ENCODE assay signal across 16 cellular contexts in the genomic region with DNA sequence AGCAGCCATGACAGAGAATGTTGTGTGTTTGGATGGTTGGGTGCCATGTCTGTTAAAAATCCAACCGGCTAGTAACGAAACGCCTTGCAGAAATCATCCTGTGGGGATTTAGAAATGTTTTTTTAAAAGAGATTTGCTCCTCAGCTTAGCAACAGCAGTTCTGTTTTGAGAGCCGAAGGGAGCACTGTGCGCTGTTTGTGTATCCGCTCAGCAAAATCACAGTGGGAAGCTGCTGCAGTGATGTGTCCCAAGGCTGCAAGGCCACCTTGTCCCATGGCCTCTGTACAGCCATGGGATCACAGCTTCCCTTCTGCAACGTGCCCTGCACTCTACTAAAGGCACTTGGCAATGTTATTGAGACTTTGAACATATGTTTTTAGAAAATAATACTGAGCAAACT. TPM values are rescaled to one million over a fixed set of nuclear protein-coding genes. Genes with fewer than 3 reads are reported as not detected.
DNase-seq lines count a peak whose midpoint lies in the region; ATAC-seq, FAIRE-seq and TF ChIP-seq lines count a peak whose summit lies in the region.
"Had no signal": no experiment of that assay in that cellular context is flagged by ENCODE, and none has a peak within 500 bp of the region (broad histone marks: within the 10 kb centered on the region; RNA-seq: fewer than 3 reads in every experiment).

No MANE protein-coding gene starts in this region.

- TF ChIP-seq CTCF in HEK293 (tag by site-specific recombination; IDR thresholded peaks at IDR 0.05), result no peak
- no peak for TF ChIP-seq CTCF in chondrocyte (IDR thresholded peaks at IDR 0.05)
- TF ChIP-seq CTCF in keratinocyte (optimal IDR thresholded peaks at IDR 0.05 in 1 of 3, IDR thresholded peaks at IDR 0.05 in 1 of 3, conservative IDR thresholded peaks at IDR 0.05 in 1 of 3; ENCODE audit: extremely low read depth in 1 of 3, insufficient read depth in 2 of 3, low read length in 3 of 3), result no peak
- TF ChIP-seq CTCF in D721Med (IDR thresholded peaks at IDR 0.05; ENCODE audit: insufficient read depth, missing control alignments), result no peak

- POLR2A ChIA-PET in HEK293 (lab: Yijun Ruan, JAX), result interaction anchor here (0.7 kb wide), 1 partner anchor 28 kb away, joined by 4 read pairs; no protein-coding TSS in a partner anchor

- no peak for FAIRE-seq in keratinocyte (lab: Jason Lieb, UNC)
- FAIRE-seq in D721Med (lab: Jason Lieb, UNC), result no peak

- no peaks in the 10 kb centered on the region for H3K36me3 Mint-ChIP-seq in chondrocyte (ENCODE audit: low read depth)

- no peaks in the 10 kb centered on the region for H3K27me3 Mint-ChIP-seq in chondrocyte (ENCODE audit: low read depth)

- H3K9me3 ChIP-seq in HEK293 (ENCODE audit: control insufficient read depth, insufficient read depth, low read depth, low read length) (no peaks in the 10 kb centered on the region), keratinocyte (ENCODE audit: control insufficient read depth, low read depth, low read length) (no peaks in the 10 kb centered on the region), skeletal muscle tissue (ENCODE audit: control insufficient read depth in 3 of 3, low read length in 3 of 3) (no peaks in the 10 kb centered on the region)
- H3K9me3 ChIP-seq: upper lobe of left lung had no signal

- H3K27ac Mint-ChIP-seq in chondrocyte (ENCODE audit: unreplicated experiment), result peak overlapping the region; percentile 97
- H3K27ac Mint-ChIP-seq: activated CD4-positive, alpha-beta T cell treated with anti-CD3 and anti-CD28 coated beads, Interleukin-2, amount 10 ng/mL, durations not matched to agents 24 days and 14 days; activated T-helper 2 cell treated with anti-CD3 and anti-CD28 coated beads, Interferon-gamma antibody, Interleukin-2, Interleukin-4, amounts not matched to agents 10 μg/mL and 5 μg/mL and 100 μg/mL, durations not matched to agents 14 hours and 24 hours and 36 hours had no signal

- peaks cover 3% of the 10 kb centered on the region for H3K9me1 ChIP-seq in keratinocyte (ENCODE audit: control insufficient read depth, extremely low read depth, insufficient read depth, low read length)

- H3K36me3 ChIP-seq in HEK293 (ENCODE audit: control insufficient read depth in 2 of 2, insufficient read depth in 1 of 2, low read length in 2 of 2) (no peaks in the 10 kb centered on the region), keratinocyte (ENCODE audit: control insufficient read depth in 2 of 2, extremely low read depth in 1 of 2, insufficient read depth in 2 of 2, low read length in 2 of 2) (no peaks in the 10 kb centered on the region), skeletal muscle tissue (ENCODE audit: control insufficient read depth in 3 of 3, insufficient read depth in 3 of 3, low read length in 3 of 3) (no peaks in the 10 kb centered on the region)
- H3K36me3 ChIP-seq: upper lobe of left lung had no signal

- H3K4me1 ChIP-seq in HEK293 (ENCODE audit: control insufficient read depth, insufficient read depth, low read length) (peaks cover 75% of the 10 kb centered on the region), keratinocyte (ENCODE audit: control insufficient read depth, extremely low read depth, insufficient read depth, low read length) (peaks cover 97% of the 10 kb centered on the region), skeletal muscle tissue (ENCODE audit: control insufficient read depth in 3 of 3, insufficient read depth in 3 of 3, low read length in 3 of 3) (peaks cover 37 to 48% (median 42%) of the 10 kb centered on the region in 3 donors)

- no peaks in the 10 kb centered on the region for H4K20me1 ChIP-seq in keratinocyte (ENCODE audit: control insufficient read depth, extremely low read depth, insufficient read depth, low read length)

- peak overlapping the region; percentile 65 for H3K9ac ChIP-seq in keratinocyte (ENCODE audit: control insufficient read depth, extremely low read depth, insufficient read depth, low read length)
- peak overlapping the region in 1 of 3 donors; percentile 25 for H3K9ac ChIP-seq in skeletal muscle tissue (ENCODE audit: low read depth in 1 of 3, low read length in 3 of 3)

- H3K27ac ChIP-seq in HEK293 (ENCODE audit: extremely low read depth, low read depth, low read length) (peak overlapping the region; percentile 19; the same call in 1 of the 2 replicates), keratinocyte (ENCODE audit: control insufficient read depth, insufficient read depth, low read length) (peak overlapping the region; percentile 92), skeletal muscle tissue (ENCODE audit: low read depth, low read length) (peak overlapping the region; percentile 41)

- H3K4me1 Mint-ChIP-seq in chondrocyte (ENCODE audit: low read depth), result peaks cover 95% of the 10 kb centered on the region
- H3K4me1 Mint-ChIP-seq: activated CD4-positive, alpha-beta T cell treated with anti-CD3 and anti-CD28 coated beads, Interleukin-2, amount 10 ng/mL, durations not matched to agents 24 days and 14 days had no signal

- H3K4me3 ChIP-seq in HEK293 (ENCODE audit: low read depth, low read length) (no peak overlapping the region), keratinocyte (ENCODE audit: control insufficient read depth in 2 of 3, extremely low read depth in 1 of 3, insufficient read depth in 2 of 3, low read depth in 1 of 3, low read length in 3 of 3) (peak overlapping the region in 1 of 3 experiments; percentile 3), skeletal muscle tissue (ENCODE audit: low read length in 3 of 3) (peak overlapping the region in 1 of 3 donors; percentile 35)
- H3K4me3 ChIP-seq: lung, upper lobe of left lung had no signal

- ATAC-seq in GM21390 (IDR thresholded peaks at IDR 0.05; ENCODE audit: unreplicated experiment) (no peak), HG02938 (IDR thresholded peaks at IDR 0.05; ENCODE audit: unreplicated experiment) (no peak)

- no peak for DNase-seq in chondrocyte (ENCODE audit: low spot score)
- no peak for DNase-seq in keratinocyte (ENCODE audit: low read depth, low spot score)
- DNase-seq in D721Med (ENCODE audit: insufficient read length, low spot score), result no peak
- no peak for DNase-seq in AG08396 (ENCODE audit: low spot score)
- DNase-seq: activated CD4-positive, alpha-beta T cell treated with anti-CD3 and anti-CD28 coated beads, Interleukin-2, amount 10 ng/mL, durations not matched to agents 24 days and 14 days; cerebellar nuclear complex; foreskin melanocyte; NCI-H1436; NCI-H774; upper lobe of left lung had no signal

- dilution Hi-C loops in keratinocyte (cut with MboI; ENCODE audit: extremely low pct_ligation_motif_present, low sequenced_read_pairs), result no loop called here

- H2AFZ ChIP-seq in keratinocyte (ENCODE audit: control insufficient read depth, low read length), result no peak overlapping the region

- peaks cover 92% of the 10 kb centered on the region for H3K79me2 ChIP-seq in keratinocyte (ENCODE audit: control insufficient read depth, insufficient read depth, low read length)

- H3K4me2 ChIP-seq in keratinocyte (ENCODE audit: control insufficient read depth, extremely low read depth, insufficient read depth, low read depth, low read length), result peak overlapping the region; percentile 82

- H3K27me3 ChIP-seq in keratinocyte (ENCODE audit: control insufficient read depth, extremely low read depth, insufficient read depth, low read length), result no peaks in the 10 kb centered on the region
- no peaks in the 10 kb centered on the region for H3K27me3 ChIP-seq in skeletal muscle tissue (ENCODE audit: control insufficient read depth in 3 of 3, insufficient read depth in 3 of 3, low read length in 3 of 3)
- H3K27me3 ChIP-seq: upper lobe of left lung had no signal

- CTCF ChIA-PET in HEK293 (lab: Yijun Ruan, JAX), result interaction anchor here (1.0 to 1.2 kb wide), 3 partner anchors 12 to 41 kb away, joined by 3 to 4 read pairs (median 3); a partner anchor contains a TSS

- H3K4me3 Mint-ChIP-seq in chondrocyte (ENCODE audit: unreplicated experiment), result peak overlapping the region; percentile 59
- H3K4me3 Mint-ChIP-seq: activated CD4-positive, alpha-beta T cell treated with anti-CD3 and anti-CD28 coated beads, Interleukin-2, amount 10 ng/mL, durations not matched to agents 24 days and 14 days had no signal

- H3K9me3 Mint-ChIP-seq in chondrocyte (ENCODE audit: low read depth), result no peaks in the 10 kb centered on the region
- H3K9me3 Mint-ChIP-seq: activated CD4-positive, alpha-beta T cell treated with anti-CD3 and anti-CD28 coated beads, Interleukin-2, amount 10 ng/mL, durations not matched to agents 24 days and 14 days; activated T-helper 2 cell treated with anti-CD3 and anti-CD28 coated beads, Interferon-gamma antibody, Interleukin-2, Interleukin-4, amounts not matched to agents 10 μg/mL and 5 μg/mL and 100 μg/mL, durations not matched to agents 14 hours and 24 hours and 36 hours had no signal

TF ChIP-seq in HEK293, 187 proteins besides CTCF, POLR2A, EP300 and RAD21:
- no peak for TF ChIP-seq ZNF555 (tag by site-specific recombination; conservative IDR thresholded peaks at IDR 0.05)
- 0 out of 2 replicates have a peak, but pooled peaks have one; percentile 21 for TF ChIP-seq TRIM28 (IDR thresholded peaks at IDR 0.05; ENCODE audit: borderline replicate concordance, low read length)
- no peak for TF ChIP-seq ZBTB20 (tag by site-specific recombination; IDR thresholded peaks at IDR 0.05)
- peak; percentile 86; the same call in 1 of the 2 replicates for TF ChIP-seq MZF1 (tag by site-specific recombination; IDR thresholded peaks at IDR 0.05; ENCODE audit: borderline replicate concordance)
- TF ChIP-seq ZNF514 (tag by site-specific recombination; IDR thresholded peaks at IDR 0.05), result no peak
- TF ChIP-seq ZBTB21 (tag by site-specific recombination; IDR thresholded peaks at IDR 0.05), result no peak
- peak; percentile 49; the same call in 1 of the 2 replicates for TF ChIP-seq GFI1B (tag by site-specific recombination; IDR thresholded peaks at IDR 0.05)
- TF ChIP-seq ZNF169 (tag by site-specific recombination; IDR thresholded peaks at IDR 0.05), result no peak

RNA-seq across cellular contexts. Expression of a gene that starts 40.9 kb away (rescaled TPM):
- total RNA-seq in chondrocyte (200 to 271 TPM (median 217 TPM) in 3 replicates), skeletal muscle tissue (200 TPM)
- 56.6 to 72.1 TPM (median 57.2 TPM) in 3 replicates for polyA plus RNA-seq in keratinocyte
- polyA plus RNA-seq in keratinocyte (2011; ENCODE audit: low read depth), result 54.4 TPM
- polyA plus RNA-seq in keratinocyte (2011; cell fraction: cytosol; rRNA removed), result 42.3 and 46.0 TPM in 2 replicates
- 227 and 249 TPM in 2 replicates for polyA plus RNA-seq in keratinocyte (2011; cell fraction: nucleus; rRNA removed)
- 33.9 and 54.9 TPM in 2 replicates for polyA plus RNA-seq in keratinocyte (2012; ENCODE audit: low replicate concordance)
- 358 to 455 TPM (median 446 TPM) in 3 replicates for polyA minus RNA-seq in keratinocyte
- polyA minus RNA-seq in keratinocyte (2011; cell fraction: cytosol; rRNA and poly(A)+ RNA removed), result 73.3 TPM
- polyA minus RNA-seq in keratinocyte (2011; cell fraction: nucleus; rRNA and poly(A)+ RNA removed), result 348 and 654 TPM in 2 replicates

Comparison
In these comparisons a context has a peak if more than half of its experiments do, and no peak if none do; other contexts are left out.
1. H3K27ac ChIP-seq: peak in every context shown above with its lines; median percentile 92 in keratinocyte; 41 in skeletal muscle tissue; 19 in HEK293.